Comparison of ENCODE assay signal across 12 cellular contexts in genomic region chr2:113200236-113200635, GRCh38. TPM values are rescaled to one million over a fixed set of nuclear protein-coding genes. Genes with fewer than 3 reads are reported as not detected.
DNase-seq lines count a peak whose midpoint lies in the region; ATAC-seq and TF ChIP-seq lines count a peak whose summit lies in the region.
"Had no signal": no experiment of that assay in that cellular context is flagged by ENCODE, and none has a peak within 500 bp of the region (broad histone marks: within the 10 kb centered on the region; RNA-seq: fewer than 3 reads in every experiment).

No MANE protein-coding gene starts in this region.

- H4K91ac ChIP-seq in H9 (ENCODE audit: insufficient read length, low read depth, low read length): no peak overlapping the region

- no peak overlapping the region for H4K8ac ChIP-seq in H9 (replicated peaks; ENCODE audit: insufficient read length, low read depth, low read length)

- no peaks in the 10 kb centered on the region for H3K4me1 ChIP-seq in H9 (ENCODE audit: insufficient read depth, low read length)

- H3K18ac ChIP-seq in H9 (ENCODE audit: insufficient read length, low read depth, low read length): no peak overlapping the region

- no peak overlapping the region for H2BK5ac ChIP-seq in H9 (ENCODE audit: insufficient read length, low read length)

- H3K27ac ChIP-seq in H9 (ENCODE audit: insufficient read length, low read depth, low read length): no peak overlapping the region
- H3K27ac ChIP-seq: upper lobe of left lung had no signal

- H3K14ac ChIP-seq in H9 (ENCODE audit: insufficient read depth, low read length): no peak overlapping the region

- no peak overlapping the region for H2BK15ac ChIP-seq in H9 (ENCODE audit: low read depth, low read length)

- WGBS in H9 (ENCODE audit: extremely low coverage, insufficient read length, low lambda C conversion rate): no CpG with 5 or more reads among the region's 4 CpGs

- no peak for ATAC-seq in activated naive CD8-positive, alpha-beta T cell treated with anti-CD3 and anti-CD28 coated beads, Interleukin-2, amount 50 U/mL, for 24 hours
- no peak for ATAC-seq in GM21526 (IDR thresholded peaks at IDR 0.05; ENCODE audit: low FRiP score, unreplicated experiment)
- ATAC-seq in GM21717 (IDR thresholded peaks at IDR 0.05; ENCODE audit: unreplicated experiment): no peak

- no peak overlapping the region for H3K4ac ChIP-seq in H9 (ENCODE audit: low read depth, low read length)

- H3K9ac ChIP-seq in H9 (ENCODE audit: extremely low read depth, insufficient read length, low read length): no peak overlapping the region

- H3K4me2 ChIP-seq in H9 (ENCODE audit: insufficient read depth, insufficient read length, low read length): no peak overlapping the region

- H3K4me1 Mint-ChIP-seq in CD14-positive monocyte (peaks cover 9% of the 10 kb centered on the region), H9 (peaks cover 4 to 6% of the 10 kb centered on the region in 2 experiments; a peak in 3 of 4 replicates), mesothelial cell of epicardium (peaks cover 7% of the 10 kb centered on the region)
- peaks cover 22% of the 10 kb centered on the region for H3K4me1 Mint-ChIP-seq in activated naive CD8-positive, alpha-beta T cell treated with anti-CD3 and anti-CD28 coated beads, Interleukin-2, amount 50 U/mL, for 24 hours

- H3T11ph ChIP-seq in H9 (ENCODE audit: low read length): no peak overlapping the region

- no peak overlapping the region for H2BK12ac ChIP-seq in H9 (ENCODE audit: insufficient read length, low read depth, low read length)

- no peaks in the 10 kb centered on the region for H3K9me3 ChIP-seq in H9 (ENCODE audit: control insufficient read depth, low read depth, low read length)
- H3K9me3 ChIP-seq: upper lobe of left lung had no signal

- H4K5ac ChIP-seq in H9 (ENCODE audit: insufficient read length, low read depth, low read length): no peak overlapping the region

- no peak overlapping the region for H2BK120ac ChIP-seq in H9 (ENCODE audit: low read depth, low read length, poor library complexity, severe bottlenecking)

- no peak overlapping the region for H3K4me3 Mint-ChIP-seq in CD14-positive monocyte
- H3K4me3 Mint-ChIP-seq in H9: no peak overlapping the region; a peak in 1 of 5 replicates
- H3K4me3 Mint-ChIP-seq in activated naive CD8-positive, alpha-beta T cell treated with anti-CD3 and anti-CD28 coated beads, Interleukin-2, amount 50 U/mL, for 24 hours: no peak overlapping the region
- H3K4me3 Mint-ChIP-seq in mesothelial cell of epicardium: peak overlapping the region; percentile 73
- H3K4me3 Mint-ChIP-seq: activated naive CD8-positive, alpha-beta T cell treated with anti-CD3 and anti-CD28 coated beads, Interleukin-2, amount 10 ng/mL, durations not matched to agents 7 days and 5 days had no signal

- no peaks in the 10 kb centered on the region for H3K79me1 ChIP-seq in H9 (ENCODE audit: insufficient read depth, low read depth, low read length, poor library complexity, severe bottlenecking)

- H3K79me2 ChIP-seq in H9 (ENCODE audit: insufficient read depth, low read length): no peaks in the 10 kb centered on the region

- H3K9me3 Mint-ChIP-seq in CD14-positive monocyte (no peaks in the 10 kb centered on the region), H9 (no peaks in the 10 kb centered on the region), mesothelial cell of epicardium (no peaks in the 10 kb centered on the region)
- H3K9me3 Mint-ChIP-seq in activated naive CD8-positive, alpha-beta T cell treated with anti-CD3 and anti-CD28 coated beads, Interleukin-2, amount 50 U/mL, for 24 hours: no peaks in the 10 kb centered on the region
- H3K9me3 Mint-ChIP-seq: activated naive CD8-positive, alpha-beta T cell treated with anti-CD3 and anti-CD28 coated beads, Interleukin-2, amount 10 ng/mL, durations not matched to agents 7 days and 5 days had no signal

- H2BK20ac ChIP-seq in H9 (ENCODE audit: low read depth, low read length, poor library complexity, severe bottlenecking): no peak overlapping the region

- TF ChIP-seq CTCF in CD14-positive monocyte (IDR thresholded peaks at IDR 0.05): no peak
- peak; percentile 54 for TF ChIP-seq CTCF in H9 (conservative IDR thresholded peaks at IDR 0.05)
- TF ChIP-seq CTCF in mesothelial cell of epicardium (IDR thresholded peaks at IDR 0.05; ENCODE audit: unreplicated experiment): no peak

- H3K36me3 Mint-ChIP-seq in CD14-positive monocyte: peaks cover 62 to 71% of the 10 kb centered on the region in 2 donors
- H3K36me3 Mint-ChIP-seq in H9 (ENCODE audit: insufficient read depth in 1 of 3, low read depth in 3 of 3): no peaks in the 10 kb centered on the region
- H3K36me3 Mint-ChIP-seq in activated naive CD8-positive, alpha-beta T cell treated with anti-CD3 and anti-CD28 coated beads, Interleukin-2, amount 50 U/mL, for 24 hours (ENCODE audit: low read depth): peaks cover 54% of the 10 kb centered on the region
- H3K36me3 Mint-ChIP-seq in mesothelial cell of epicardium: no peaks in the 10 kb centered on the region

- H3K27me3 Mint-ChIP-seq in CD14-positive monocyte (ENCODE audit: low read depth in 3 of 3) (no peaks in the 10 kb centered on the region), H9 (ENCODE audit: low read depth) (peaks cover 33% of the 10 kb centered on the region), mesothelial cell of epicardium (ENCODE audit: low read depth) (no peaks in the 10 kb centered on the region)
- no peaks in the 10 kb centered on the region for H3K27me3 Mint-ChIP-seq in activated naive CD8-positive, alpha-beta T cell treated with anti-CD3 and anti-CD28 coated beads, Interleukin-2, amount 50 U/mL, for 24 hours
- H3K27me3 Mint-ChIP-seq: activated naive CD8-positive, alpha-beta T cell treated with anti-CD3 and anti-CD28 coated beads, Interleukin-2, amount 10 ng/mL, durations not matched to agents 7 days and 5 days had no signal

- intact Hi-C loops in CD14-positive monocyte (cut with micrococcal nuclease): loop anchor here in 1 of 2 donors (5.0 kb wide), 1 partner anchor 172 kb away; no protein-coding TSS in a partner anchor

- H2AFZ ChIP-seq in H9 (ENCODE audit: low read length): no peak overlapping the region

- H3K23me2 ChIP-seq in H9 (ENCODE audit: insufficient read length, low read depth, low read length, poor library complexity, severe bottlenecking): no peaks in the 10 kb centered on the region

- no peak overlapping the region for H3K56ac ChIP-seq in H9 (ENCODE audit: insufficient read length, low read depth, low read length)

- H2AK5ac ChIP-seq in H9 (ENCODE audit: insufficient read length, low read length): no peak overlapping the region

- peak overlapping the region in 4 of 7 donors; percentile 8 to 57 (median 44) for H3K27ac Mint-ChIP-seq in CD14-positive monocyte
- H3K27ac Mint-ChIP-seq in H9: no peak overlapping the region
- peak overlapping the region; percentile 69 for H3K27ac Mint-ChIP-seq in activated naive CD8-positive, alpha-beta T cell treated with anti-CD3 and anti-CD28 coated beads, Interleukin-2, amount 50 U/mL, for 24 hours
- H3K27ac Mint-ChIP-seq in mesothelial cell of epicardium: no peak overlapping the region
- H3K27ac Mint-ChIP-seq: activated naive CD8-positive, alpha-beta T cell treated with anti-CD3 and anti-CD28 coated beads, Interleukin-2, amount 10 ng/mL, durations not matched to agents 7 days and 5 days had no signal

- H4K20me1 ChIP-seq in H9 (ENCODE audit: control insufficient read depth, insufficient read depth, insufficient read length): no peaks in the 10 kb centered on the region

- H3K23ac ChIP-seq in H9 (ENCODE audit: insufficient read length, low read depth, low read length): no peak overlapping the region

- DNase-seq in CD14-positive monocyte (ENCODE audit: low spot score) (no peak), H9 (peak; percentile 71), mesothelial cell of epicardium (ENCODE audit: low spot score in 2 of 2, unreplicated experiment in 2 of 2) (no peak), midbrain (lab: John Stamatoyannopoulos, UW) (no peak), C1 segment of cervical spinal cord (lab: John Stamatoyannopoulos, UW) (no peak)
- no peak for DNase-seq in activated naive CD8-positive, alpha-beta T cell treated with anti-CD3 and anti-CD28 coated beads, Interleukin-2, amount 50 U/mL, for 24 hours
- DNase-seq: activated naive CD8-positive, alpha-beta T cell treated with anti-CD3 and anti-CD28 coated beads, Interleukin-2, amount 10 ng/mL, durations not matched to agents 7 days and 5 days; NCI-H1417; OCI-M1; upper lobe of left lung had no signal

- no peaks in the 10 kb centered on the region for H3K27me3 ChIP-seq in H9 (ENCODE audit: insufficient read depth, low read length)
- H3K27me3 ChIP-seq: upper lobe of left lung had no signal

RNA-seq across cellular contexts. Expression of gene PSD4, which starts 26.5 kb away (rescaled TPM):
- 10 to 100 TPM; 11.0 to 18.2 TPM for polyA plus RNA-seq in CD14-positive monocyte
- total RNA-seq in H9 (2021): 1.0 and 1.5 TPM in 2 replicates
- total RNA-seq in mesothelial cell of epicardium: 16.6 to 21.4 TPM (median 20.1 TPM) in 3 replicates

Comparison
In these comparisons a context has a peak if more than half of its experiments do, and no peak if none do; other contexts are left out.
1. H3K27ac Mint-ChIP-seq: peak in CD14-positive monocyte (4 of 7) and activated naive CD8-positive, alpha-beta T cell treated with anti-CD3 and anti-CD28 coated beads, Interleukin-2, amount 50 U/mL, for 24 hours (single experiment); none in H9 (0 of 3) and mesothelial cell of epicardium (single experiment).